1 cellular context compared by ENCODE assay signal in genomic region chr13:35388456-35388855, GRCh38.
TF ChIP-seq lines count a peak whose summit lies in the region.

No MANE protein-coding gene starts in this region.

TF ChIP-seq in SK-N-SH, 30 proteins besides CTCF, POLR2A, EP300 and RAD21 (continued from another document):
- TF ChIP-seq REST (IDR thresholded peaks at IDR 0.05; ENCODE audit: low read depth, low read length) (no peak), TEAD4 (IDR thresholded peaks at IDR 0.05; ENCODE audit: borderline replicate concordance, insufficient read depth) (no peak), ZBTB33 (IDR thresholded peaks at IDR 0.05; ENCODE audit: borderline replicate concordance, low read depth) (no peak), USF1 (IDR thresholded peaks at IDR 0.05; ENCODE audit: borderline replicate concordance, low read depth) (no peak)
